Comparison of ENCODE assay signal across 21 cellular contexts in genomic region chr15:63407612-63408011, GRCh38. TPM values are rescaled to one million over a fixed set of nuclear protein-coding genes. Genes with fewer than 3 reads are reported as not detected.
A peak's percentile ranks its signal among the peaks of the same experiment; 100 is the strongest.
DNase-seq lines count a peak whose midpoint lies in the region; ATAC-seq, FAIRE-seq and TF ChIP-seq lines count a peak whose summit lies in the region.
"Had no signal": no experiment of that assay in that cellular context is flagged by ENCODE, and none has a peak within 500 bp of the region (broad histone marks: within the 10 kb centered on the region; RNA-seq: fewer than 3 reads in every experiment).

No MANE protein-coding gene starts in this region.

- DNase-seq in NCI-H2081 (lab: John Stamatoyannopoulos, UW) = peak; percentile 28 to 52
- no peak for DNase-seq in NCI-H2081 treated with DMSO at 0.1 percent for 48 hours (lab: John Stamatoyannopoulos, UW)
- DNase-seq in NCI-H2029 (lab: John Stamatoyannopoulos, UW) = peak; percentile 48
- DNase-seq in RPMI7951 (ENCODE audit: low read depth) = peak; percentile 19
- DNase-seq in mucosa of descending colon = no peak
- DNase-seq in middle frontal gyrus (ENCODE audit: extremely low spot score, low spot score) = no peak
- no peak for DNase-seq in GM12892 (ENCODE audit: insufficient read length)
- DNase-seq: activated CD8-positive, alpha-beta T cell treated with anti-CD3 and anti-CD28 coated beads, Interleukin-2, amount 10 ng/mL, durations not matched to agents 7 days and 5 days; adrenal gland; CD4-positive, alpha-beta T cell; left ventricle myocardium inferior; naive B cell; psoas muscle; spleen; stimulated activated naive CD4-positive, alpha-beta T cell; upper lobe of right lung had no signal

- intact Hi-C loops in mucosa of descending colon (cut with DNase I, micrococcal nuclease) = no loop called here

- peaks cover 5% of the 10 kb centered on the region for H3K4me1 ChIP-seq in mucosa of descending colon (ENCODE audit: low read depth)
- H3K4me1 ChIP-seq: adrenal gland, left ventricle myocardium inferior, psoas muscle, upper lobe of right lung had no signal

- TF ChIP-seq CTCF in mucosa of descending colon (IDR thresholded peaks at IDR 0.05) = no peak

- H3K9me3 ChIP-seq in mucosa of descending colon = no peaks in the 10 kb centered on the region
- H3K9me3 ChIP-seq: A549, adrenal gland, left ventricle myocardium inferior, psoas muscle, SJSA1, spleen, upper lobe of right lung had no signal

- TF ChIP-seq POLR2A in GM12892 (IDR thresholded peaks at IDR 0.05; ENCODE audit: low read depth, low read length) = no peak

- ATAC-seq in mucosa of descending colon = peak; percentile 58
- no peak for ATAC-seq in HG02571 (IDR thresholded peaks at IDR 0.05; ENCODE audit: unreplicated experiment)
- ATAC-seq: A549; activated CD8-positive, alpha-beta T cell treated with anti-CD3 and anti-CD28 coated beads, Interleukin-2, amount 10 ng/mL, durations not matched to agents 7 days and 5 days; GM12878; psoas muscle; upper lobe of right lung had no signal

- no peak for FAIRE-seq in GM12892 (lab: Jason Lieb, UNC)
- FAIRE-seq: A549, H54 had no signal

- no peak overlapping the region for H3K4me3 ChIP-seq in mucosa of descending colon
- H3K4me3 ChIP-seq: A549, adrenal gland, GM12878, left ventricle myocardium inferior, psoas muscle, SJSA1, spleen, upper lobe of right lung had no signal

- H3K36me3 ChIP-seq in mucosa of descending colon (ENCODE audit: low read depth) = no peaks in the 10 kb centered on the region
- H3K36me3 ChIP-seq: adrenal gland, left ventricle myocardium inferior, SJSA1, spleen, upper lobe of right lung had no signal

RNA-seq across cellular contexts. Expression of gene CA12, which starts 26.0 kb away (rescaled TPM):
- 23.3 and 30.2 TPM in 2 replicates for total RNA-seq in RPMI7951 (2014; rRNA removed; shearing (Covaris generic))
- total RNA-seq in mucosa of descending colon = 100 to 1,000 TPM; 141 to 645 (median 213) TPM
- polyA plus RNA-seq in GM12892 (2012; ENCODE audit: missing spikeins) = not detected
- total RNA-seq: activated CD8-positive, alpha-beta T cell treated with anti-CD3 and anti-CD28 coated beads, Interleukin-2, amount 10 ng/mL, durations not matched to agents 7 days and 5 days; CD4-positive, alpha-beta T cell had no signal

Comparison
In these comparisons a context has a peak if more than half of its experiments do, and no peak if none do; other contexts are left out.
1. DNase-seq: peak in NCI-H2081 (2 of 2), NCI-H2029 (single experiment) and RPMI7951 (single experiment); none in NCI-H2081 treated with DMSO at 0.1 percent for 48 hours (single experiment), mucosa of descending colon (0 of 3), middle frontal gyrus (single experiment) and GM12892 (single experiment).